ENCODE assay signal across 10 cellular contexts in the genomic region with DNA sequence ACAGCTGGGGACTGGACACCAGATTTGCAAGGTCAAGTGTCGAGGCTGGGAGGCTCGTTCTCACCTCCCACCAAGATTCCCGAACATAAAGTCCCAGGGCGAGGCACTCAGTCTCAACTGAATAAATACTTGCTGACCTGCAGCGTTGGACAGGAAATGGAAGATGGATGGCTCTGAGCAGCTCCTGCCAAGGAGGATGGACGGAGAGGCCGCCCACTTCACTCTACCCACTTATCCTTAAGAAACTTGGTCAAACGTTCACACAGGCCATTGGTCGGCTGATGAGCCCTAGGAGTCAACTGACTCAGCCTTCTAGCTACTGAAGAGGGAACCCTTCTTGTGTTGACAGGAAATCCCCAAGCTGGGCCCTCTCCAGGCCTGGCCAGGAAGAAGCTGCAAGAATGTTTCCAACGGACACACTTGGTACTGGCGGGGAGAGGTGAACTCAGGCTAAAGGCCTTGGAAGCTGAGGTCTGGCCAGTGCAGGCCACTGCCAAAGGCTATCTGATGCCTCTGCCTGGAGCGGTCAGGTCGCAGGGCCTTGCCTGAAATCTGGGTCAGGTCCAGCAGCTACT. TPM values are rescaled to one million over a fixed set of nuclear protein-coding genes. Genes with fewer than 3 reads are reported as not detected.
DNase-seq lines count a peak whose midpoint lies in the region; ATAC-seq and TF ChIP-seq lines count a peak whose summit lies in the region.
"Had no signal": no experiment of that assay in that cellular context is flagged by ENCODE, and none has a peak within 500 bp of the region (broad histone marks: within the 10 kb centered on the region; RNA-seq: fewer than 3 reads in every experiment).

No MANE protein-coding gene starts in this region.

- in situ Hi-C loops in astrocyte of the spinal cord (cut with HindIII; ENCODE audit: low sequenced_read_pairs), result no loop called here

- H3K36me3 Mint-ChIP-seq in stimulated activated effector memory CD8-positive, alpha-beta T cell treated with anti-CD3 and anti-CD28 coated beads, Interleukin-12 subunit alpha, Interleukin-12 subunit beta, amount 100 ng/mL, for 72 hours, result peaks cover 13% of the 10 kb centered on the region

- DNase-seq in HT-29 (ENCODE audit: low spot score) (peak; percentile 23), astrocyte of the spinal cord (ENCODE audit: low read depth, low spot score) (peak; percentile 97), kidney tubule cell (ENCODE audit: low spot score) (peak; percentile 90), DMS153 (lab: John Stamatoyannopoulos, UW) (no peak), cerebellar cortex (ENCODE audit: low spot score) (no peak)
- no peak for DNase-seq in stimulated activated effector memory CD8-positive, alpha-beta T cell treated with anti-CD3 and anti-CD28 coated beads, Interleukin-12 subunit alpha, Interleukin-12 subunit beta, amount 100 ng/mL, for 72 hours (ENCODE audit: low spot score in 2 of 2)
- DNase-seq: activated CD4-positive, alpha-beta T cell treated with anti-CD3 and anti-CD28 coated beads, Interleukin-2, amount 50 U/mL, for 4 hours had no signal

- H3K9me3 Mint-ChIP-seq in stimulated activated effector memory CD8-positive, alpha-beta T cell treated with anti-CD3 and anti-CD28 coated beads, Interleukin-12 subunit alpha, Interleukin-12 subunit beta, amount 100 ng/mL, for 72 hours, result no peaks in the 10 kb centered on the region
- H3K9me3 Mint-ChIP-seq: IgD-negative memory B cell had no signal

- no peak overlapping the region for H3K4me3 Mint-ChIP-seq in stimulated activated effector memory CD8-positive, alpha-beta T cell treated with anti-CD3 and anti-CD28 coated beads, Interleukin-12 subunit alpha, Interleukin-12 subunit beta, amount 100 ng/mL, for 72 hours
- H3K4me3 Mint-ChIP-seq: IgD-negative memory B cell had no signal

- TF ChIP-seq CTCF in astrocyte of the spinal cord (IDR thresholded peaks at IDR 0.05; ENCODE audit: low read depth, low read length), result no peak

- no peak for ATAC-seq in stimulated activated effector memory CD8-positive, alpha-beta T cell treated with anti-CD3 and anti-CD28 coated beads, Interleukin-12 subunit alpha, Interleukin-12 subunit beta, amount 100 ng/mL, for 72 hours
- ATAC-seq in GM18861 (IDR thresholded peaks at IDR 0.05; ENCODE audit: unreplicated experiment), result no peak
- no peak for ATAC-seq in GM21381 (IDR thresholded peaks at IDR 0.05; ENCODE audit: unreplicated experiment)

- peaks cover 11% of the 10 kb centered on the region for H3K4me1 Mint-ChIP-seq in stimulated activated effector memory CD8-positive, alpha-beta T cell treated with anti-CD3 and anti-CD28 coated beads, Interleukin-12 subunit alpha, Interleukin-12 subunit beta, amount 100 ng/mL, for 72 hours

- H3K27ac Mint-ChIP-seq in stimulated activated effector memory CD8-positive, alpha-beta T cell treated with anti-CD3 and anti-CD28 coated beads, Interleukin-12 subunit alpha, Interleukin-12 subunit beta, amount 100 ng/mL, for 72 hours, result peak overlapping the region; percentile 73
- H3K27ac Mint-ChIP-seq: IgD-negative memory B cell had no signal

- H3K4me3 ChIP-seq in astrocyte of the spinal cord (ENCODE audit: low read depth, low read length), result no peak overlapping the region

RNA-seq across cellular contexts. Expression of gene VAC14, which starts 50.0 kb away (rescaled TPM):
- total RNA-seq in HT-29 (2014; rRNA removed; shearing (Covaris generic)), result 92.3 and 109 TPM in 2 replicates

Comparison
In these comparisons a context has a peak if more than half of its experiments do, and no peak if none do; other contexts are left out.
1. DNase-seq: peak in HT-29 (single experiment), astrocyte of the spinal cord (single experiment) and kidney tubule cell (single experiment); none in stimulated activated effector memory CD8-positive, alpha-beta T cell treated with anti-CD3 and anti-CD28 coated beads, Interleukin-12 subunit alpha, Interleukin-12 subunit beta, amount 100 ng/mL, for 72 hours (0 of 2), DMS153 (single experiment) and cerebellar cortex (single experiment).